In genomic region chr12:51027342-51027835, GRCh38 we compare ENCODE assay signal across 16 cellular contexts. TPM values are rescaled to one million over a fixed set of nuclear protein-coding genes. Genes with fewer than 3 reads are reported as not detected.
DNase-seq lines count a peak whose midpoint lies in the region; ATAC-seq, FAIRE-seq and TF ChIP-seq lines count a peak whose summit lies in the region.
"Had no signal": no experiment of that assay in that cellular context is flagged by ENCODE, and none has a peak within 500 bp of the region (broad histone marks: within the 10 kb centered on the region; RNA-seq: fewer than 3 reads in every experiment).

No MANE protein-coding gene starts in this region.

- TF ChIP-seq EP300 in HepG2 (IDR thresholded peaks at IDR 0.05; ENCODE audit: low read depth in 2 of 2, low read length in 2 of 2) (no peak), HepG2 (CRISPR knock-in tag; IDR thresholded peaks at IDR 0.05; ENCODE audit: borderline replicate concordance) (no peak)

- H3K27me3 ChIP-seq in HepG2 (ENCODE audit: control insufficient read depth in 1 of 2, insufficient read depth in 2 of 2, low read length in 2 of 2) (no peaks in the 10 kb centered on the region; a peak in 1 of 5 replicates), right lobe of liver (no peaks in the 10 kb centered on the region), hepatocyte (no peaks in the 10 kb centered on the region)
- H3K27me3 ChIP-seq: ascending aorta, BE2C, dorsolateral prefrontal cortex, tibial nerve had no signal

- CTCF ChIA-PET in HepG2 (lab: Yijun Ruan, JAX; ENCODE audit: low intra/inter-chr PET ratio, low total read pairs): interaction anchor here (1.4 kb wide), 1 partner anchor 202 kb away, joined by 4 read pairs; no protein-coding TSS in a partner anchor
- CTCF ChIA-PET in activated CD4-positive, alpha-beta memory T cell treated with anti-CD3 and anti-CD28 coated beads, Interleukin-2, amount 10 ng/mL, durations not matched to agents 7 days and 5 days (lab: Charles Lee): interaction anchor here (0.6 to 5.0 kb wide), 5 partner anchors 8 to 202 kb away, joined by 3 to 37 read pairs (median 8); a partner anchor contains a TSS

- in situ Hi-C loops in HepG2 (cut with HindIII; ENCODE audit: extremely low pct_ligation_motif_present, low pct_unique_long_range_greater_than_20kb): loop anchor here (10.0 kb wide), 1 partner anchor 203 kb away; no protein-coding TSS in a partner anchor

- no TSS peak for BruUV-seq in HepG2 (replicated peaks; lab: Mats Ljungman, UMichigan)

- ATAC-seq in HepG2: no peak
- ATAC-seq in right lobe of liver: no peak
- ATAC-seq: GM12878 had no signal

- POLR2A ChIA-PET in HepG2 (lab: Yijun Ruan, JAX): interaction anchor here (0.6 to 4.4 kb wide), 9 partner anchors 10 to 263 kb away, joined by 3 to 24 read pairs (median 12); partner anchors contain the start of genes ATF1, CSRNP2 and DAZAP2
- POLR2A ChIA-PET in activated CD4-positive, alpha-beta memory T cell treated with anti-CD3 and anti-CD28 coated beads, Interleukin-2, amount 10 ng/mL, durations not matched to agents 7 days and 5 days (lab: Charles Lee): interaction anchor here (1.0 to 4.4 kb wide), 7 partner anchors 19 to 296 kb away, joined by 3 to 23 read pairs (median 5); partner anchors contain the start of genes ATF1, BIN2 and CSRNP2

- H3K9me3 ChIP-seq in HepG2 (ENCODE audit: low read length) (no peaks in the 10 kb centered on the region), right lobe of liver (no peaks in the 10 kb centered on the region), hepatocyte (ENCODE audit: low read depth) (no peaks in the 10 kb centered on the region)
- H3K9me3 ChIP-seq: ascending aorta, BE2C, tibial nerve had no signal

- H3K36me3 Mint-ChIP-seq in activated CD4-positive, alpha-beta memory T cell treated with anti-CD3 and anti-CD28 coated beads, Interleukin-2, amount 10 ng/mL, durations not matched to agents 7 days and 5 days (ENCODE audit: low read depth): peaks cover 3% of the 10 kb centered on the region

- H3K4me1 ChIP-seq in HepG2 (ENCODE audit: insufficient read depth, low read length) (peaks cover 60% of the 10 kb centered on the region), right lobe of liver (peaks cover 0 to 19% (median 9%) of the 10 kb centered on the region in 4 donors), hepatocyte (ENCODE audit: insufficient read depth) (peaks cover 37% of the 10 kb centered on the region)

- FAIRE-seq in HepG2 (lab: Jason Lieb, UNC): no peak
- FAIRE-seq: GM12878, TTC549 had no signal

- intact Hi-C loops in HepG2 (cut with micrococcal nuclease; ENCODE audit: unreplicated experiment) (loop anchor here (2.0 to 10.0 kb wide), 2 partner anchors 47 to 1903 kb away; no protein-coding TSS in a partner anchor), right lobe of liver (cut with DNase I) (no loop called here)

- no peaks in the 10 kb centered on the region for H3K9me3 Mint-ChIP-seq in activated CD4-positive, alpha-beta memory T cell treated with anti-CD3 and anti-CD28 coated beads, Interleukin-2, amount 10 ng/mL, durations not matched to agents 7 days and 5 days

- DNase-seq in HepG2 (ENCODE audit: low spot score) (no peak), right lobe of liver (no peak), hepatocyte (ENCODE audit: low spot score) (no peak), mucosa of gallbladder (ENCODE audit: low spot score) (no peak), dedifferentiated amniotic fluid mesenchymal stem cell (ENCODE audit: extremely low spot score) (no peak), NCI-H1436 (lab: John Stamatoyannopoulos, UW) (no peak), DMS 273 (lab: John Stamatoyannopoulos, UW; ENCODE audit: unreplicated experiment) (no peak)
- DNase-seq in activated CD4-positive, alpha-beta memory T cell treated with anti-CD3 and anti-CD28 coated beads, Interleukin-2, amount 10 ng/mL, durations not matched to agents 7 days and 5 days: no peak
- DNase-seq: NCI-H2081 treated with DMSO at 0.1 percent for 48 hours had no signal

- H3K36me3 ChIP-seq in HepG2 (replicated peaks in 1 of 2; ENCODE audit: control insufficient read depth in 1 of 2, insufficient read depth in 2 of 2, low read length in 2 of 2): no peaks in the 10 kb centered on the region
- H3K36me3 ChIP-seq in right lobe of liver: no peaks in the 10 kb centered on the region
- no peaks in the 10 kb centered on the region for H3K36me3 ChIP-seq in hepatocyte (replicated peaks; ENCODE audit: insufficient read depth, low read depth)
- H3K36me3 ChIP-seq: ascending aorta, BE2C, tibial nerve had no signal

- H3K4me3 ChIP-seq in HepG2 (replicated peaks in 1 of 3; ENCODE audit: insufficient read depth in 1 of 3, low read depth in 2 of 3, low read length in 3 of 3) (peak overlapping the region; percentile 38 to 60 (median 44)), right lobe of liver (no peak overlapping the region), hepatocyte (no peak overlapping the region)

- peak overlapping the region; percentile 33 for H3K4me3 Mint-ChIP-seq in activated CD4-positive, alpha-beta memory T cell treated with anti-CD3 and anti-CD28 coated beads, Interleukin-2, amount 10 ng/mL, durations not matched to agents 7 days and 5 days

- H4K20me1 ChIP-seq in HepG2 (ENCODE audit: insufficient read depth, low read length) (no peaks in the 10 kb centered on the region), hepatocyte (ENCODE audit: insufficient read depth, poor library complexity, severe bottlenecking) (no peaks in the 10 kb centered on the region)

- H3K9me2 ChIP-seq in hepatocyte (replicated peaks; ENCODE audit: insufficient read depth): no peaks in the 10 kb centered on the region

- peaks cover 8% of the 10 kb centered on the region for H3K27me3 Mint-ChIP-seq in activated CD4-positive, alpha-beta memory T cell treated with anti-CD3 and anti-CD28 coated beads, Interleukin-2, amount 10 ng/mL, durations not matched to agents 7 days and 5 days

- peak overlapping the region; percentile 19 for H3K27ac ChIP-seq in HepG2 (ENCODE audit: extremely low read length, insufficient read depth, low read length)
- no peak overlapping the region for H3K27ac ChIP-seq in right lobe of liver
- H3K27ac ChIP-seq in hepatocyte: peak overlapping the region; percentile 57

- H3K79me2 ChIP-seq in HepG2 (ENCODE audit: insufficient read depth, low read length) (peaks cover 29% of the 10 kb centered on the region), hepatocyte (peaks cover 27% of the 10 kb centered on the region)

- TF ChIP-seq RAD21 in HepG2 (CRISPR knock-in tag; IDR thresholded peaks at IDR 0.05): no peak

- H3K9ac ChIP-seq in HepG2 (ENCODE audit: insufficient read depth, low read depth, low read length): peak overlapping the region; percentile 48
- H3K9ac ChIP-seq: parathyroid adenoma had no signal

- H3K4me2 ChIP-seq in HepG2 (ENCODE audit: low read depth, low read length): peak overlapping the region; percentile 75
- H3K4me2 ChIP-seq in hepatocyte: peak overlapping the region; percentile 64

- peaks cover 43% of the 10 kb centered on the region for H3K4me1 Mint-ChIP-seq in activated CD4-positive, alpha-beta memory T cell treated with anti-CD3 and anti-CD28 coated beads, Interleukin-2, amount 10 ng/mL, durations not matched to agents 7 days and 5 days

- TF ChIP-seq POLR2A in HepG2 (IDR thresholded peaks at IDR 0.05; ENCODE audit: insufficient read depth in 1 of 2, low read depth in 2 of 2, low read length in 2 of 2) (no peak), right lobe of liver (IDR thresholded peaks at IDR 0.05) (no peak)

- no peak overlapping the region for H3K27ac Mint-ChIP-seq in activated CD4-positive, alpha-beta memory T cell treated with anti-CD3 and anti-CD28 coated beads, Interleukin-2, amount 10 ng/mL, durations not matched to agents 7 days and 5 days

- peak overlapping the region; percentile 39 for H2AFZ ChIP-seq in HepG2 (ENCODE audit: low read length)
- no peak overlapping the region for H2AFZ ChIP-seq in hepatocyte

- TF ChIP-seq CTCF in HepG2 (CRISPR knock-in tag; IDR thresholded peaks at IDR 0.05) (no peak), right lobe of liver (IDR thresholded peaks at IDR 0.05) (no peak), hepatocyte (IDR thresholded peaks at IDR 0.05; ENCODE audit: poor library complexity) (no peak)

- 45% methylated on average over 14 of the region's 15 CpGs for WGBS in HepG2 (ENCODE audit: low lambda C conversion rate)
- WGBS in right lobe of liver (ENCODE audit: insufficient coverage, low coverage, low lambda C conversion rate, missing lambda C conversion rate): 92% methylated on average over 14 of the region's 15 CpGs
- WGBS in hepatocyte (ENCODE audit: low lambda C conversion rate, missing lambda C conversion rate): 89% methylated on average over 15 of the region's 15 CpGs

RNA-seq across cellular contexts. Expression of gene SLC11A2, which starts 1.2 kb away (rescaled TPM):
- total RNA-seq in HepG2 (2016; rRNA removed; fragmentation: Illumina TruSeq; extraction: Trizol) (46.0 and 71.7 TPM in 2 replicates), right lobe of liver (10 to 100 TPM; 27.8 to 51.6 (median 34.2) TPM), hepatocyte (62.5 and 63.8 TPM in 2 replicates), mucosa of gallbladder (56.1 TPM)
- 12.8 and 15.2 TPM in 2 replicates for total RNA-seq in HepG2 (2016; cell fraction: cytosol; rRNA removed; fragmentation: Illumina TruSeq; extraction: Trizol; ENCODE audit: low read depth)
- 46.0 and 72.7 TPM in 2 replicates for total RNA-seq in HepG2 (2016; cell fraction: insoluble cytoplasmic fraction; rRNA removed; fragmentation: Illumina TruSeq; extraction: Trizol)
- 27.2 and 30.1 TPM in 2 replicates for total RNA-seq in HepG2 (2016; cell fraction: membrane; rRNA removed; fragmentation: Illumina TruSeq; extraction: Trizol)
- 88.4 and 99.6 TPM in 2 replicates for total RNA-seq in HepG2 (2016; cell fraction: nucleus; rRNA removed; fragmentation: Illumina TruSeq; extraction: Trizol)
- polyA plus RNA-seq in HepG2 (2011; rRNA removed) (69.0 and 77.0 TPM in 2 replicates), hepatocyte (44.3 and 49.0 TPM in 2 replicates)
- polyA plus RNA-seq in HepG2 (2011; cell fraction: cytosol; rRNA removed): 49.4 and 74.9 TPM in 2 replicates
- 104 and 109 TPM in 2 replicates for polyA plus RNA-seq in HepG2 (2011; cell fraction: nucleus; rRNA removed)
- polyA plus RNA-seq in HepG2 (2012): 45.2 and 67.1 TPM in 2 replicates
- polyA plus RNA-seq in HepG2 (2016; cell fraction: cytosol; fragmentation: Illumina TruSeq; extraction: Trizol; ENCODE audit: low read depth): 4.6 and 4.8 TPM in 2 replicates
- polyA plus RNA-seq in HepG2 (2016; cell fraction: insoluble cytoplasmic fraction; fragmentation: Illumina TruSeq; extraction: Trizol; ENCODE audit: low read depth): 28.1 and 31.7 TPM in 2 replicates
- 11.2 and 12.2 TPM in 2 replicates for polyA plus RNA-seq in HepG2 (2016; cell fraction: membrane; fragmentation: Illumina TruSeq; extraction: Trizol; ENCODE audit: low read depth)
- polyA plus RNA-seq in HepG2 (2016; cell fraction: nucleus; fragmentation: Illumina TruSeq; extraction: Trizol; ENCODE audit: insufficient read depth, low read depth): 95.3 and 96.3 TPM in 2 replicates
- polyA minus RNA-seq in HepG2 (2011; rRNA and poly(A)+ RNA removed; ENCODE audit: low replicate concordance): 122 and 227 TPM in 2 replicates
- 58.3 and 68.0 TPM in 2 replicates for polyA minus RNA-seq in HepG2 (2011; cell fraction: cytosol; rRNA and poly(A)+ RNA removed)
- polyA minus RNA-seq in HepG2 (2011; cell fraction: nucleus; rRNA and poly(A)+ RNA removed): 136 and 147 TPM in 2 replicates
- 10 to 100 TPM; 35.0 to 36.4 TPM for total RNA-seq in activated CD4-positive, alpha-beta memory T cell treated with anti-CD3 and anti-CD28 coated beads, Interleukin-2, amount 10 ng/mL, durations not matched to agents 7 days and 5 days

RNA-seq across cellular contexts. Expression of gene LETMD1, which starts 20.7 kb away (rescaled TPM):
- total RNA-seq in HepG2 (2016; rRNA removed; fragmentation: Illumina TruSeq; extraction: Trizol): 31.3 and 43.3 TPM in 2 replicates
- total RNA-seq in HepG2 (2016; cell fraction: cytosol; rRNA removed; fragmentation: Illumina TruSeq; extraction: Trizol; ENCODE audit: low read depth): 38.9 and 41.9 TPM in 2 replicates
- 30.1 and 43.5 TPM in 2 replicates for total RNA-seq in HepG2 (2016; cell fraction: insoluble cytoplasmic fraction; rRNA removed; fragmentation: Illumina TruSeq; extraction: Trizol)
- 40.9 and 47.5 TPM in 2 replicates for total RNA-seq in HepG2 (2016; cell fraction: membrane; rRNA removed; fragmentation: Illumina TruSeq; extraction: Trizol)
- total RNA-seq in HepG2 (2016; cell fraction: nucleus; rRNA removed; fragmentation: Illumina TruSeq; extraction: Trizol): 60.1 and 72.7 TPM in 2 replicates
- 81.5 and 87.7 TPM in 2 replicates for polyA plus RNA-seq in HepG2 (2011; rRNA removed)
- 67.1 and 81.9 TPM in 2 replicates for polyA plus RNA-seq in HepG2 (2011; cell fraction: cytosol; rRNA removed)
- 87.7 and 105 TPM in 2 replicates for polyA plus RNA-seq in HepG2 (2011; cell fraction: nucleus; rRNA removed)
- 69.6 and 72.9 TPM in 2 replicates for polyA plus RNA-seq in HepG2 (2012)
- 16.7 and 17.0 TPM in 2 replicates for polyA plus RNA-seq in HepG2 (2016; cell fraction: cytosol; fragmentation: Illumina TruSeq; extraction: Trizol; ENCODE audit: low read depth)
- polyA plus RNA-seq in HepG2 (2016; cell fraction: insoluble cytoplasmic fraction; fragmentation: Illumina TruSeq; extraction: Trizol; ENCODE audit: low read depth): 35.1 and 35.4 TPM in 2 replicates
- polyA plus RNA-seq in HepG2 (2016; cell fraction: membrane; fragmentation: Illumina TruSeq; extraction: Trizol; ENCODE audit: low read depth): 34.3 and 34.9 TPM in 2 replicates
- 140 and 146 TPM in 2 replicates for polyA plus RNA-seq in HepG2 (2016; cell fraction: nucleus; fragmentation: Illumina TruSeq; extraction: Trizol; ENCODE audit: insufficient read depth, low read depth)
- polyA minus RNA-seq in HepG2 (2011; rRNA and poly(A)+ RNA removed; ENCODE audit: low replicate concordance): 91.2 and 186 TPM in 2 replicates
- 27.8 and 37.3 TPM in 2 replicates for polyA minus RNA-seq in HepG2 (2011; cell fraction: cytosol; rRNA and poly(A)+ RNA removed)
- polyA minus RNA-seq in HepG2 (2011; cell fraction: nucleus; rRNA and poly(A)+ RNA removed): 53.9 and 66.5 TPM in 2 replicates
- total RNA-seq in right lobe of liver: 10 to 100 TPM; 22.1 to 35.6 (median 30.4) TPM
- total RNA-seq in activated CD4-positive, alpha-beta memory T cell treated with anti-CD3 and anti-CD28 coated beads, Interleukin-2, amount 10 ng/mL, durations not matched to agents 7 days and 5 days: 10 to 100 TPM; 92.1 to 93.9 TPM
- total RNA-seq in hepatocyte: 52.8 and 58.5 TPM in 2 replicates
- 23.9 and 24.8 TPM in 2 replicates for polyA plus RNA-seq in hepatocyte
- 64.0 TPM for total RNA-seq in mucosa of gallbladder

RNA-seq across cellular contexts. Expression of gene CSRNP2, which starts 56.0 kb away (rescaled TPM):
- 4.8 and 5.4 TPM in 2 replicates for total RNA-seq in HepG2 (2016; rRNA removed; fragmentation: Illumina TruSeq; extraction: Trizol)
- total RNA-seq in HepG2 (2016; cell fraction: cytosol; rRNA removed; fragmentation: Illumina TruSeq; extraction: Trizol; ENCODE audit: low read depth): 2.2 and 2.5 TPM in 2 replicates
- total RNA-seq in HepG2 (2016; cell fraction: insoluble cytoplasmic fraction; rRNA removed; fragmentation: Illumina TruSeq; extraction: Trizol): 4.9 and 5.0 TPM in 2 replicates
- 4.9 and 5.0 TPM in 2 replicates for total RNA-seq in HepG2 (2016; cell fraction: membrane; rRNA removed; fragmentation: Illumina TruSeq; extraction: Trizol)
- total RNA-seq in HepG2 (2016; cell fraction: nucleus; rRNA removed; fragmentation: Illumina TruSeq; extraction: Trizol): 4.3 and 4.8 TPM in 2 replicates
- polyA plus RNA-seq in HepG2 (2011; rRNA removed): 7.3 and 7.5 TPM in 2 replicates
- polyA plus RNA-seq in HepG2 (2011; cell fraction: cytosol; rRNA removed): 4.0 and 5.0 TPM in 2 replicates
- polyA plus RNA-seq in HepG2 (2011; cell fraction: nucleus; rRNA removed): 6.5 and 9.9 TPM in 2 replicates
- polyA plus RNA-seq in HepG2 (2012): 4.8 and 6.4 TPM in 2 replicates
- 0.69 and 1.1 TPM in 2 replicates for polyA plus RNA-seq in HepG2 (2016; cell fraction: cytosol; fragmentation: Illumina TruSeq; extraction: Trizol; ENCODE audit: low read depth)
- 5.5 TPM in 2 replicates for polyA plus RNA-seq in HepG2 (2016; cell fraction: insoluble cytoplasmic fraction; fragmentation: Illumina TruSeq; extraction: Trizol; ENCODE audit: low read depth)
- polyA plus RNA-seq in HepG2 (2016; cell fraction: membrane; fragmentation: Illumina TruSeq; extraction: Trizol; ENCODE audit: low read depth): 2.9 and 3.9 TPM in 2 replicates
- polyA plus RNA-seq in HepG2 (2016; cell fraction: nucleus; fragmentation: Illumina TruSeq; extraction: Trizol; ENCODE audit: insufficient read depth, low read depth): 12.1 and 14.0 TPM in 2 replicates
- 8.0 and 14.3 TPM in 2 replicates for polyA minus RNA-seq in HepG2 (2011; rRNA and poly(A)+ RNA removed; ENCODE audit: low replicate concordance)
- polyA minus RNA-seq in HepG2 (2011; cell fraction: cytosol; rRNA and poly(A)+ RNA removed): 4.0 and 7.0 TPM in 2 replicates
- 7.2 and 7.6 TPM in 2 replicates for polyA minus RNA-seq in HepG2 (2011; cell fraction: nucleus; rRNA and poly(A)+ RNA removed)
- 1 to 10 TPM; 5.2 to 9.4 (median 6.7) TPM for total RNA-seq in right lobe of liver
- total RNA-seq in activated CD4-positive, alpha-beta memory T cell treated with anti-CD3 and anti-CD28 coated beads, Interleukin-2, amount 10 ng/mL, durations not matched to agents 7 days and 5 days: 10 to 100 TPM; 14.7 to 16.3 TPM
- 30.5 and 31.3 TPM in 2 replicates for total RNA-seq in hepatocyte
- polyA plus RNA-seq in hepatocyte: 23.2 and 25.8 TPM in 2 replicates
- 32.5 TPM for total RNA-seq in mucosa of gallbladder

Comparison
In these comparisons a context has a peak if more than half of its experiments do, and no peak if none do; other contexts are left out.
1. H3K27ac ChIP-seq: peak in HepG2 (single experiment) and hepatocyte (single experiment); none in right lobe of liver (0 of 3).
2. H3K4me3 ChIP-seq: peak in HepG2 (3 of 3); none in right lobe of liver (0 of 3) and hepatocyte (single experiment).